ENCODE assay signal across 9 cellular contexts in the genomic region with DNA sequence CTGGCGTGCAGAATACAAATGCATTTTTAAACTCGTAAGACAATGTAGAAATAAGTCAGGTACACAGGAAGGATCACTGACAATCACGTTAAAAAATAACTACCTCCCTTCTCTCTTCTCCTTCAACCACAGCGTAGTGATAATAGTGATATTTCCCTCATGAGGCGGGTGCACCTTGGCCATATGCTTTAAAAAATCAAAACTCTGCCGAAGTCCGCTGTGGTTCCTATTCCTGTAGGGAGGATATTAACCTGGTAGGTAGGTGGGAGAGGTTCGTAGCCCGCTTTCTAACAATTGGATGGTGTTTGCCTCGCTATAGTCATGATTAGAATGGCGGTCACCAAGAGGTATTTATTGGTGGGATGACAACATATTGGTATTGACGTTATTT. TPM values are rescaled to one million over a fixed set of nuclear protein-coding genes. Genes with fewer than 3 reads are reported as not detected.
DNase-seq lines count a peak whose midpoint lies in the region; ATAC-seq, FAIRE-seq and TF ChIP-seq lines count a peak whose summit lies in the region.
"Had no signal": no experiment of that assay in that cellular context is flagged by ENCODE, and none has a peak within 500 bp of the region (broad histone marks: within the 10 kb centered on the region; RNA-seq: fewer than 3 reads in every experiment).

No MANE protein-coding gene starts in this region.

- H3K9ac ChIP-seq in ES-I3 (ENCODE audit: low read depth, low read length): peak overlapping the region; percentile 69; the same call in 1 of the 2 replicates

- ATAC-seq in psoas muscle (no peak), GM21786 (IDR thresholded peaks at IDR 0.05; ENCODE audit: unreplicated experiment) (no peak)

- H3K4me3 ChIP-seq in SJSA1 (peak overlapping the region; percentile 37), fibroblast of mammary gland (ENCODE audit: control insufficient read depth, low read depth, low read length) (peak overlapping the region; percentile 81), psoas muscle (peak overlapping the region; percentile 59)

- H3K9me3 ChIP-seq in ES-I3 (ENCODE audit: control insufficient read depth, insufficient read depth, low read length): no peaks in the 10 kb centered on the region
- no peaks in the 10 kb centered on the region for H3K9me3 ChIP-seq in SJSA1 (replicated peaks)
- no peaks in the 10 kb centered on the region for H3K9me3 ChIP-seq in psoas muscle

- H3K36me3 ChIP-seq in ES-I3 (ENCODE audit: insufficient read depth, low read length) (no peaks in the 10 kb centered on the region), SJSA1 (no peaks in the 10 kb centered on the region), psoas muscle (ENCODE audit: insufficient read depth in 1 of 2, low read depth in 1 of 2) (no peaks in the 10 kb centered on the region)

- H3K4me1 ChIP-seq in ES-I3 (ENCODE audit: insufficient read depth, low read length): peaks cover 8% of the 10 kb centered on the region; the same call in 1 of the 2 replicates
- H3K4me1 ChIP-seq in SJSA1 (replicated peaks): peaks cover 4% of the 10 kb centered on the region; the same call in 1 of the 2 replicates
- H3K4me1 ChIP-seq in psoas muscle: no peaks in the 10 kb centered on the region

- intact Hi-C loops in psoas muscle (cut with DNase I): no loop called here

- H3K27ac ChIP-seq in SJSA1 (no peak overlapping the region), psoas muscle (no peak overlapping the region)

- TF ChIP-seq CTCF in fibroblast of mammary gland (conservative IDR thresholded peaks at IDR 0.05; ENCODE audit: control insufficient read depth, insufficient read depth, low read depth, low read length): no peak
- no peak for TF ChIP-seq CTCF in psoas muscle (IDR thresholded peaks at IDR 0.05)

- WGBS in psoas muscle, 3 donors: 13 to 19% (median 15%) methylated on average over 12 of the region's 12 CpGs

- peaks cover 63% of the 10 kb centered on the region for H3K27me3 ChIP-seq in SJSA1 (replicated peaks)
- peaks cover 0 to 21% (median 2%) of the 10 kb centered on the region in 3 donors for H3K27me3 ChIP-seq in psoas muscle (ENCODE audit: insufficient read depth in 3 of 3, low read length in 2 of 3)

- FAIRE-seq in RCC 7860 (lab: Jason Lieb, UNC): no peak
- FAIRE-seq: endometrium had no signal

- no peak for DNase-seq in SJSA1 (ENCODE audit: low read depth in 1 of 2, low spot score in 2 of 2)
- no peak for DNase-seq in fibroblast of mammary gland (ENCODE audit: low read depth)
- DNase-seq in psoas muscle: no peak
- no peak for DNase-seq in NCI-H2081 treated with DMSO at 0.1 percent for 48 hours (lab: John Stamatoyannopoulos, UW)
- DNase-seq in HUDEP-2 (lab: John Stamatoyannopoulos, UW; ENCODE audit: unreplicated experiment in 76 of 76): no peak
- no peak for DNase-seq in RCC 7860 (ENCODE audit: low spot score)

RNA-seq across cellular contexts. Expression of a gene that starts 0.7 kb away (rescaled TPM):
- 0.03 TPM in 1 of 2 replicates, not detected in the other for total RNA-seq in SJSA1 (2014; rRNA removed; shearing (Covaris generic))
- total RNA-seq in psoas muscle: 1 to 10 TPM in 2 of 4 donors, under 1 TPM in 2; 0.56 to 9.5 (median 1.3) TPM
- polyA plus RNA-seq in psoas muscle: 1 to 10 TPM in 2 of 3 donors, under 1 TPM in 1; 0.85 to 2.0 (median 1.4) TPM
